Comparison of ENCODE assay signal across 8 cellular contexts in the genomic region with DNA sequence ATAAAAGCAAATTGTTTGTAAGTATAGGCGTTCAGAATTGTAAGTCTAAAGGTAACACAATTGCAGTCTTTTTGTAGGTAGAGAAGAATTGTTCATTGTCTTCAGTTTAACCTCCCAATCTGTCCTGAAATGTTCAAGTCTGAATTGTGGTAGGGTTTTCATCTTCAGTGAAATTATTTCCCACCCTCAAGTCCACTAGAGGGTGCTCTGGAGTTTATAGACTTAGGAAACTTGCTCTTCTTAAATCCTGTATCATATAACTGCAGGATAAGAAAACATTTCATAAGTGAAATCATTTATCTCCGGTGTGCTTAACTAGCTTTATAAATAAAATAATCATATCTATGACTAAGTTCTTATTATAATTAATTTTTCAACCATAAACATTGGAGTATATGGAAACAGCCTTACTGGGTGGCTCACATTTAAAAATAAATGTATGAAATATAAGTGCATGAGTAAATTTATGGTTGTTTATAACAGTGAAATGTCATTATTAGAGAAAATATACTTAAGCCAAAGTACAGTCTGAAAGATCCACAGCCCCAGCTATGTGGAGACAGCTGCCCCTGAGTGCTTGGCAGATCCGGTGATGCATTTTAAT.
DNase-seq lines count a peak whose midpoint lies in the region; ATAC-seq and TF ChIP-seq lines count a peak whose summit lies in the region.

No MANE protein-coding gene starts in this region.

- H3K9me2 ChIP-seq in HCT116 (ENCODE audit: insufficient read depth): no peaks in the 10 kb centered on the region

- no TSS peak for BruUV-seq in HCT116 (replicated peaks; lab: Mats Ljungman, UMichigan)

- H3K4me3 ChIP-seq in HCT116 (replicated peaks in 1 of 2; ENCODE audit: low read depth in 1 of 2, low read length in 2 of 2): no peak overlapping the region
- no peak overlapping the region for H3K4me3 ChIP-seq in breast epithelium

- CTCF ChIA-PET in CD4-positive, alpha-beta T cell (lab: Charles Lee): interaction anchor here (0.8 to 3.4 kb wide), 7 partner anchors 14 to 255 kb away, joined by 3 to 16 read pairs (median 4); no protein-coding TSS in a partner anchor
- CTCF ChIA-PET in HCT116 (lab: Charles Lee): interaction anchor here (1.3 to 1.9 kb wide), 3 partner anchors 13 to 249 kb away, joined by 3 to 17 read pairs (median 4); no protein-coding TSS in a partner anchor

- no peaks in the 10 kb centered on the region for H3K36me3 Mint-ChIP-seq in CD4-positive, alpha-beta T cell (ENCODE audit: low read depth)

- H4K20me1 ChIP-seq in HCT116 (ENCODE audit: insufficient read depth): no peaks in the 10 kb centered on the region

- H3K27ac Mint-ChIP-seq in CD4-positive, alpha-beta T cell: no peak overlapping the region

- peaks cover 3 to 23% of the 10 kb centered on the region in 2 experiments; a peak in 3 of 4 replicates for H3K36me3 ChIP-seq in HCT116 (ENCODE audit: control insufficient read depth in 1 of 2, insufficient read depth in 2 of 2, low read length in 2 of 2)
- no peaks in the 10 kb centered on the region for H3K36me3 ChIP-seq in breast epithelium

- no peaks in the 10 kb centered on the region for H3K9me3 Mint-ChIP-seq in CD4-positive, alpha-beta T cell

- POLR2A ChIA-PET in CD4-positive, alpha-beta T cell (lab: Charles Lee): interaction anchor here (1.0 to 1.8 kb wide), 3 partner anchors 11 to 249 kb away, joined by 3 to 4 read pairs (median 4); a partner anchor contains a TSS
- POLR2A ChIA-PET in HCT116 (lab: Charles Lee): no interaction called here

- peak; percentile 77 for TF ChIP-seq CTCF in CD4-positive, alpha-beta T cell (IDR thresholded peaks at IDR 0.05)
- TF ChIP-seq CTCF in HCT116 (IDR thresholded peaks at IDR 0.05 in 2 of 3, conservative IDR thresholded peaks at IDR 0.05 in 1 of 3; ENCODE audit: borderline replicate concordance in 1 of 3, insufficient read depth in 1 of 3, low read depth in 2 of 3, low read length in 2 of 3) (peak in 2 of 3 experiments; percentile 63 to 67; a peak in 4 of 6 replicates), breast epithelium (IDR thresholded peaks at IDR 0.05) (peak; percentile 43 to 61 (median 47))

- H3K9me3 ChIP-seq in CD4-positive, alpha-beta T cell (ENCODE audit: control insufficient read depth, low read length): no peaks in the 10 kb centered on the region
- H3K9me3 ChIP-seq in HCT116 (ENCODE audit: control insufficient read depth in 1 of 2, insufficient read depth in 1 of 2, low read depth in 1 of 2, low read length in 2 of 2): peaks cover 0 to 5% of the 10 kb centered on the region in 2 experiments; a peak in 1 of 4 replicates
- H3K9me3 ChIP-seq in breast epithelium: no peaks in the 10 kb centered on the region

- RAD21 ChIA-PET in HCT116 (lab: Charles Lee; ENCODE audit: low non-redundant PET in 1 of 2, low total read pairs in 2 of 2, uncharacterized antibody in 2 of 2, unreplicated experiment in 2 of 2): no interaction called here

- H3K4me1 ChIP-seq in HCT116 (ENCODE audit: control insufficient read depth in 1 of 2, insufficient read depth in 2 of 2, low read length in 2 of 2) (peaks cover 0 to 8% of the 10 kb centered on the region in 2 experiments; a peak in 1 of 4 replicates), breast epithelium (peaks cover 0 to 6% of the 10 kb centered on the region in 2 donors)

- ATAC-seq in CD4-positive, alpha-beta T cell (ENCODE audit: poor library complexity): peak; percentile 57
- ATAC-seq in HCT116 (peak; percentile 70; the same call in 1 of the 2 replicates), HG03097 (IDR thresholded peaks at IDR 0.05; ENCODE audit: low FRiP score, unreplicated experiment) (no peak)

- TF ChIP-seq RAD21 in HCT116 (IDR thresholded peaks at IDR 0.05; ENCODE audit: low read depth): peak; percentile 43

- H3K9ac ChIP-seq in HCT116 (ENCODE audit: low read length): no peak overlapping the region

- no peaks in the 10 kb centered on the region for H3K27me3 Mint-ChIP-seq in CD4-positive, alpha-beta T cell

- no peak for TF ChIP-seq POLR2A in HCT116 (IDR thresholded peaks at IDR 0.05; ENCODE audit: borderline replicate concordance, extremely low read depth, insufficient read depth, insufficient read length)
- no peak for TF ChIP-seq POLR2A in breast epithelium (IDR thresholded peaks at IDR 0.05)

- peaks cover 15% of the 10 kb centered on the region for H3K4me1 Mint-ChIP-seq in CD4-positive, alpha-beta T cell (ENCODE audit: low read depth)

- intact Hi-C loops in CD4-positive, alpha-beta T cell (cut with DNase I, micrococcal nuclease): loop anchor here (1.0 to 5.0 kb wide), 5 partner anchors 35 to 249 kb away; a partner anchor contains a TSS
- intact Hi-C loops in HCT116 (cut with micrococcal nuclease): loop anchor here (1.0 to 10.0 kb wide), 2 partner anchors 249 to 616 kb away; no protein-coding TSS in a partner anchor
- intact Hi-C loops in breast epithelium (cut with DNase I; ENCODE audit: low total_unique reads): no loop called here

- no peak overlapping the region for H2AFZ ChIP-seq in HCT116 (ENCODE audit: low read depth, low read length, poor library complexity, severe bottlenecking)

- no peak for DNase-seq in CD4-positive, alpha-beta T cell
- DNase-seq in HCT116 (ENCODE audit: low read depth, low spot score) (peak; percentile 21), NCI-H774 (lab: John Stamatoyannopoulos, UW) (peak; percentile 66), breast epithelium (ENCODE audit: low spot score in 2 of 2) (no peak), left kidney (ENCODE audit: low read depth, low spot score) (peak; percentile 81)
- DNase-seq in activated naive CD4-positive, alpha-beta T cell (lab: John Stamatoyannopoulos, UW): no peak
- DNase-seq in NK-92 treated with Interleukin-12 subunit alpha and Interleukin-12 subunit beta, amount 100 ng/mL, for 24 hours (lab: John Stamatoyannopoulos, UW): no peak

- H3K27me3 ChIP-seq in CD4-positive, alpha-beta T cell (ENCODE audit: control insufficient read depth, insufficient read depth, low read length): no peaks in the 10 kb centered on the region
- no peaks in the 10 kb centered on the region for H3K27me3 ChIP-seq in HCT116 (ENCODE audit: insufficient read depth, low read length)
- no peaks in the 10 kb centered on the region for H3K27me3 ChIP-seq in breast epithelium

- H3K4me3 Mint-ChIP-seq in CD4-positive, alpha-beta T cell: no peak overlapping the region

- H3K27ac ChIP-seq in CD4-positive, alpha-beta T cell (ENCODE audit: low read depth, low read length): no peak overlapping the region
- no peak overlapping the region for H3K27ac ChIP-seq in HCT116 (ENCODE audit: low read depth, low read length)
- H3K27ac ChIP-seq in breast epithelium: peak overlapping the region in 1 of 2 donors; percentile 41

- H3K79me2 ChIP-seq in HCT116 (ENCODE audit: insufficient read depth, low read length): peaks cover 9% of the 10 kb centered on the region; the same call in 1 of the 2 replicates

- no peak overlapping the region for H3K4me2 ChIP-seq in HCT116 (ENCODE audit: low read length)

TF ChIP-seq in HCT116, 20 proteins besides CTCF, POLR2A, EP300 and RAD21:
- no peak for TF ChIP-seq TCF7L2 (IDR thresholded peaks at IDR 0.05; ENCODE audit: borderline replicate concordance, extremely low read depth, insufficient read depth, insufficient read length)
- TF ChIP-seq, protein P1, sequence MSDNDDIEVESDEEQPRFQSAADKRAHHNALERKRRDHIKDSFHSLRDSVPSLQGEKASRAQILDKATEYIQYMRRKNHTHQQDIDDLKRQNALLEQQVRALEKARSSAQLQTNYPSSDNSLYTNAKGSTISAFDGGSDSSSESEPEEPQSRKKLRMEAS (IDR thresholded peaks at IDR 0.05): no peak
- TF ChIP-seq, protein P2, sequence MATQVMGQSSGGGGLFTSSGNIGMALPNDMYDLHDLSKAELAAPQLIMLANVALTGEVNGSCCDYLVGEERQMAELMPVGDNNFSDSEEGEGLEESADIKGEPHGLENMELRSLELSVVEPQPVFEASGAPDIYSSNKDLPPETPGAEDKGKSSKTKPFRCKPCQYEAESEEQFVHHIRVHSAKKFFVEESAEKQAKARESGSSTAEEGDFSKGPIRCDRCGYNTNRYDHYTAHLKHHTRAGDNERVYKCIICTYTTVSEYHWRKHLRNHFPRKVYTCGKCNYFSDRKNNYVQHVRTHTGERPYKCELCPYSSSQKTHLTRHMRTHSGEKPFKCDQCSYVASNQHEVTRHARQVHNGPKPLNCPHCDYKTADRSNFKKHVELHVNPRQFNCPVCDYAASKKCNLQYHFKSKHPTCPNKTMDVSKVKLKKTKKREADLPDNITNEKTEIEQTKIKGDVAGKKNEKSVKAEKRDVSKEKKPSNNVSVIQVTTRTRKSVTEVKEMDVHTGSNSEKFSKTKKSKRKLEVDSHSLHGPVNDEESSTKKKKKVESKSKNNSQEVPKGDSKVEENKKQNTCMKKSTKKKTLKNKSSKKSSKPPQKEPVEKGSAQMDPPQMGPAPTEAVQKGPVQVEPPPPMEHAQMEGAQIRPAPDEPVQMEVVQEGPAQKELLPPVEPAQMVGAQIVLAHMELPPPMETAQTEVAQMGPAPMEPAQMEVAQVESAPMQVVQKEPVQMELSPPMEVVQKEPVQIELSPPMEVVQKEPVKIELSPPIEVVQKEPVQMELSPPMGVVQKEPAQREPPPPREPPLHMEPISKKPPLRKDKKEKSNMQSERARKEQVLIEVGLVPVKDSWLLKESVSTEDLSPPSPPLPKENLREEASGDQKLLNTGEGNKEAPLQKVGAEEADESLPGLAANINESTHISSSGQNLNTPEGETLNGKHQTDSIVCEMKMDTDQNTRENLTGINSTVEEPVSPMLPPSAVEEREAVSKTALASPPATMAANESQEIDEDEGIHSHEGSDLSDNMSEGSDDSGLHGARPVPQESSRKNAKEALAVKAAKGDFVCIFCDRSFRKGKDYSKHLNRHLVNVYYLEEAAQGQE (IDR thresholded peaks at IDR 0.05; ENCODE audit: low read depth): no peak
- no peak for TF ChIP-seq EZH2phosphoT487 (IDR thresholded peaks at IDR 0.05; ENCODE audit: borderline replicate concordance)
- no peak for TF ChIP-seq FOSL1 (IDR thresholded peaks at IDR 0.05; ENCODE audit: low read depth)
- TF ChIP-seq ELF1 (IDR thresholded peaks at IDR 0.05; ENCODE audit: borderline replicate concordance, low read depth): no peak

Comparison
In these comparisons a context has a peak if more than half of its experiments do, and no peak if none do; other contexts are left out.
1. DNase-seq: peak in HCT116 (single experiment), NCI-H774 (single experiment) and left kidney (single experiment); none in CD4-positive, alpha-beta T cell (0 of 10), breast epithelium (0 of 2), activated naive CD4-positive, alpha-beta T cell (0 of 4) and NK-92 treated with Interleukin-12 subunit alpha and Interleukin-12 subunit beta, amount 100 ng/mL, for 24 hours (single experiment).
2. Peak in every context shown above with its lines, with median percentiles within 50 percentile points of each other: CTCF ChIP-seq.